Comparison of ENCODE assay signal across 28 cellular contexts in genomic region chr4:22778547-22779163, GRCh38.
"Had no signal": no experiment of that assay in that cellular context is flagged by ENCODE, and none has a peak within 500 bp of the region (broad histone marks: within the 10 kb centered on the region; RNA-seq: fewer than 3 reads in every experiment).

No MANE protein-coding gene starts in this region.

- H3K4me1 ChIP-seq: gastrocnemius medialis, pancreas, prostate gland, upper lobe of left lung had no signal

- DNase-seq: activated CD4-positive, alpha-beta memory T cell treated with anti-CD3 and anti-CD28 coated beads for 36 hours; activated CD4-positive, alpha-beta T cell treated with anti-CD3 and anti-CD28 coated beads for 48 hours; activated CD8-positive, alpha-beta memory T cell treated with anti-CD3 and anti-CD28 coated beads, Interleukin-2, amount 50 U/mL, for 4 hours; activated effector memory CD4-positive, alpha-beta T cell treated with anti-CD3 and anti-CD28 coated beads, Interleukin-2, amount 50 U/mL, for 16 hours; activated naive CD4-positive, alpha-beta T cell treated with anti-CD3 and anti-CD28 coated beads, Interleukin-2, amount 50 U/mL, for 16 hours; activated T-cell treated with anti-CD3 and anti-CD28 coated beads, Interleukin-2, amount 50 U/mL, for 1 hour; amniotic stem cell; brain microvascular endothelial cell; cortex of kidney; effector memory CD8-positive, alpha-beta T cell; erythroblast; gastrocnemius medialis; glutamatergic neuron; midbrain; naive thymus-derived CD4-positive, alpha-beta T cell; retina; stimulated activated CD4-positive, alpha-beta T cell treated with anti-CD3 and anti-CD28 coated beads, Interleukin-15, amount 100 ng/mL, for 24 hours; stimulated activated CD4-positive, alpha-beta T cell treated with anti-CD3 and anti-CD28 coated beads, Interleukin-2, amount 100 ng/mL, for 24 hours; stimulated activated naive CD4-positive, alpha-beta T cell; T-cell had no signal

- H3K4me3 Mint-ChIP-seq: activated CD4-positive, alpha-beta memory T cell treated with anti-CD3 and anti-CD28 coated beads for 36 hours; activated T-helper 1 cell treated with anti-CD3 and anti-CD28 coated beads, Interleukin-12 subunit alpha, Interleukin-12 subunit beta, Interleukin-2, Interleukin-4 antibody, amounts not matched to agents 30 ng/mL and 10 ng/mL and 1 ng/mL, durations not matched to agents 14 hours and 24 hours and 36 hours; effector memory CD8-positive, alpha-beta T cell; memory B cell; naive thymus-derived CD4-positive, alpha-beta T cell; T-cell had no signal

- H3K27ac ChIP-seq: brain microvascular endothelial cell, gastrocnemius medialis, pancreas, prostate gland, thoracic aorta, upper lobe of left lung had no signal

- H3K36me3 ChIP-seq: brain microvascular endothelial cell, gastrocnemius medialis, pancreas, prostate gland, thoracic aorta, upper lobe of left lung had no signal

- H3K27me3 ChIP-seq: brain microvascular endothelial cell, gastrocnemius medialis, pancreas, upper lobe of left lung had no signal

- H3K27me3 Mint-ChIP-seq: activated CD4-positive, alpha-beta memory T cell treated with anti-CD3 and anti-CD28 coated beads for 36 hours; effector memory CD8-positive, alpha-beta T cell; memory B cell had no signal

- H3K4me3 ChIP-seq: gastrocnemius medialis, pancreas, prostate gland, smooth muscle cell, thoracic aorta, upper lobe of left lung had no signal

- H3K27ac Mint-ChIP-seq: activated CD4-positive, alpha-beta memory T cell treated with anti-CD3 and anti-CD28 coated beads for 36 hours; activated T-helper 1 cell treated with anti-CD3 and anti-CD28 coated beads, Interleukin-12 subunit alpha, Interleukin-12 subunit beta, Interleukin-2, Interleukin-4 antibody, amounts not matched to agents 30 ng/mL and 10 ng/mL and 1 ng/mL, durations not matched to agents 14 hours and 24 hours and 36 hours; effector memory CD8-positive, alpha-beta T cell; memory B cell; naive thymus-derived CD4-positive, alpha-beta T cell; T-cell had no signal

- ATAC-seq: activated CD4-positive, CD25-positive, alpha-beta regulatory T cell treated with anti-CD3 and anti-CD28 coated beads, Interleukin-2, amount 50 U/mL, for 24 hours; effector memory CD8-positive, alpha-beta T cell; gastrocnemius medialis; naive thymus-derived CD4-positive, alpha-beta T cell; pancreas; T-cell had no signal

- H3K9me3 ChIP-seq: gastrocnemius medialis, pancreas, prostate gland, thoracic aorta had no signal

- H3K4me1 Mint-ChIP-seq: memory B cell; naive thymus-derived CD4-positive, alpha-beta T cell; T-cell had no signal

- H3K36me3 Mint-ChIP-seq: memory B cell, T-cell had no signal
